ENCODE assay signal across 29 cellular contexts in the genomic region with DNA sequence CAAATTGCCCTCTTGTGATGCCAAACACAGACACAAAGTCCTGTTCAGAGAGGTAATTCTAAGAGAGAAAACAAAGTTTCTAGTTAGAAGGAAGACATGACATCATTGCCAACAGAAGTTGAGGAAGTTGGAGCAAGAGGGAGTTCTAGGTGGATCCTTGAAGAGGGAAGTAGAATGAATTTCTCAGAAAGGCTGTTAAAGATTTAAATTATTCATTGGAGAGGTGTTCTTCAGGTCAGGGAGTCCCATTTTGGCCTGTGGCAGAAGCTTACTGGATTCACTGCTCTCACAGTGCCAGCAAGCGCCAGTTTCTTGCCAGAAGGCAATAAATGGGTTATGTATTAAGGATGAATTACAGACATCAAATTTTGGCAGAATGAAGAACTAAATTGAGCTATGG. TPM values are rescaled to one million over a fixed set of nuclear protein-coding genes. Genes with fewer than 3 reads are reported as not detected.
DNase-seq lines count a peak whose midpoint lies in the region; ATAC-seq and TF ChIP-seq lines count a peak whose summit lies in the region.
"Had no signal": no experiment of that assay in that cellular context is flagged by ENCODE, and none has a peak within 500 bp of the region (broad histone marks: within the 10 kb centered on the region; RNA-seq: fewer than 3 reads in every experiment).

No MANE protein-coding gene starts in this region.

- H3K27ac ChIP-seq in SJSA1 (no peak overlapping the region), upper lobe of right lung (peak overlapping the region; percentile 13)
- H3K27ac ChIP-seq in CD4-positive, alpha-beta memory T cell (ENCODE audit: low read depth, low read length), result no peak overlapping the region
- H3K27ac ChIP-seq: gastrocnemius medialis, hepatocyte, psoas muscle, RWPE1, testis, uterus had no signal

- DNase-seq in activated T-cell treated with anti-CD3 and anti-CD28 coated beads, Interleukin-2, amount 50 U/mL, for 72 hours, result no peak
- DNase-seq in activated T-cell treated with anti-CD3 and anti-CD28 coated beads for 4 hours (no peak), SJSA1 (ENCODE audit: low read depth in 1 of 2, low spot score in 2 of 2) (peak; percentile 70 to 85), upper lobe of right lung (no peak), COLO668 (lab: John Stamatoyannopoulos, UW; ENCODE audit: unreplicated experiment) (no peak)
- no peak for DNase-seq in effector memory CD8-positive, alpha-beta T cell
- no peak for DNase-seq in activated CD4-positive, alpha-beta T cell treated with anti-CD3 and anti-CD28 coated beads, Interleukin-2, amount 50 U/mL, for 1 hour
- DNase-seq in CD4-positive, alpha-beta memory T cell, result no peak
- DNase-seq: activated CD4-positive, alpha-beta T cell treated with anti-CD3 and anti-CD28 coated beads, Interleukin-2, amount 50 U/mL, for 48 hours; activated CD8-positive, alpha-beta memory T cell treated with anti-CD3 and anti-CD28 coated beads, Interleukin-2, amount 50 U/mL, for 48 hours; activated effector memory CD4-positive, alpha-beta T cell treated with Interleukin-2 at 50 U/mL for 16 hours; activated naive CD8-positive, alpha-beta T cell treated with anti-CD3 and anti-CD28 coated beads, Interleukin-2, amount 10 ng/mL, durations not matched to agents 7 days and 5 days; caudate nucleus; gastrocnemius medialis; H9; KG1; naive B cell; NCI-H146; NCI-H2107; NCI-H82; psoas muscle; stimulated activated CD4-positive, alpha-beta T cell treated with anti-CD3 and anti-CD28 coated beads, Interleukin-15, amount 100 ng/mL, for 24 hours; stimulated activated naive CD4-positive, alpha-beta T cell treated with Interleukin-2 at 50 U/mL for 16 hours; testis; uterus had no signal

- POLR2A ChIA-PET in CD4-positive, alpha-beta memory T cell (lab: Charles Lee; ENCODE audit: partially characterized antibody), result no interaction called here

- peak overlapping the region; percentile 32 for H3K27ac Mint-ChIP-seq in activated T-cell treated with anti-CD3 and anti-CD28 coated beads, Interleukin-2, amount 50 U/mL, for 72 hours
- peak overlapping the region; percentile 12 to 46 for H3K27ac Mint-ChIP-seq in effector memory CD8-positive, alpha-beta T cell
- H3K27ac Mint-ChIP-seq in CD4-positive, alpha-beta memory T cell, result peak overlapping the region in 1 of 7 donors; percentile 63
- H3K27ac Mint-ChIP-seq: activated naive CD8-positive, alpha-beta T cell treated with anti-CD3 and anti-CD28 coated beads, Interleukin-2, amount 10 ng/mL, durations not matched to agents 7 days and 5 days had no signal

- H3K4me1 ChIP-seq in SJSA1 (replicated peaks) (peaks cover 19% of the 10 kb centered on the region), upper lobe of right lung (peaks cover 6% of the 10 kb centered on the region)
- no peaks in the 10 kb centered on the region for H3K4me1 ChIP-seq in CD4-positive, alpha-beta memory T cell (ENCODE audit: insufficient read depth, low read length)
- H3K4me1 ChIP-seq: gastrocnemius medialis, psoas muscle, testis, uterus had no signal

- peaks cover 12% of the 10 kb centered on the region for H3K4me1 Mint-ChIP-seq in activated T-cell treated with anti-CD3 and anti-CD28 coated beads, Interleukin-2, amount 50 U/mL, for 72 hours (ENCODE audit: low read depth)
- H3K4me1 Mint-ChIP-seq in effector memory CD8-positive, alpha-beta T cell (ENCODE audit: low read depth in 2 of 2), result peaks cover 0 to 5% of the 10 kb centered on the region in 2 donors
- H3K4me1 Mint-ChIP-seq in CD4-positive, alpha-beta memory T cell, result peaks cover 0 to under 1% (median 0%) of the 10 kb centered on the region in 4 donors
- H3K4me1 Mint-ChIP-seq: activated naive CD8-positive, alpha-beta T cell treated with anti-CD3 and anti-CD28 coated beads, Interleukin-2, amount 10 ng/mL, durations not matched to agents 7 days and 5 days; H9 had no signal

- H3K4me3 ChIP-seq in SJSA1 (no peak overlapping the region), upper lobe of right lung (no peak overlapping the region)
- no peak overlapping the region for H3K4me3 ChIP-seq in CD4-positive, alpha-beta memory T cell (ENCODE audit: low read length in 2 of 2)
- H3K4me3 ChIP-seq: gastrocnemius medialis, hepatocyte, psoas muscle, testis, uterus had no signal

- H3K9me3 ChIP-seq in SJSA1 (replicated peaks) (no peaks in the 10 kb centered on the region), upper lobe of right lung (no peaks in the 10 kb centered on the region)
- no peaks in the 10 kb centered on the region for H3K9me3 ChIP-seq in CD4-positive, alpha-beta memory T cell (ENCODE audit: control insufficient read depth in 1 of 2, low read length in 2 of 2)
- H3K9me3 ChIP-seq: gastrocnemius medialis, psoas muscle, testis, uterus had no signal

- H3K36me3 ChIP-seq in SJSA1 (peaks cover 94% of the 10 kb centered on the region), upper lobe of right lung (peaks cover 86% of the 10 kb centered on the region)
- peaks cover 51% of the 10 kb centered on the region for H3K36me3 ChIP-seq in CD4-positive, alpha-beta memory T cell (ENCODE audit: insufficient read depth, low read length)
- H3K36me3 ChIP-seq: uterus had no signal

- H3K27me3 ChIP-seq in SJSA1 (replicated peaks) (no peaks in the 10 kb centered on the region), upper lobe of right lung (no peaks in the 10 kb centered on the region)
- H3K27me3 ChIP-seq in CD4-positive, alpha-beta memory T cell (ENCODE audit: insufficient read depth, low read length), result no peaks in the 10 kb centered on the region
- H3K27me3 ChIP-seq: gastrocnemius medialis, hepatocyte, testis, uterus had no signal

- peaks cover under 1 to 26% of the 10 kb centered on the region in 2 donors for H3K36me3 Mint-ChIP-seq in activated T-cell treated with anti-CD3 and anti-CD28 coated beads, Interleukin-2, amount 50 U/mL, for 72 hours (ENCODE audit: insufficient read depth in 2 of 2)
- peaks cover 55% of the 10 kb centered on the region for H3K36me3 Mint-ChIP-seq in effector memory CD8-positive, alpha-beta T cell (ENCODE audit: insufficient read depth)
- peaks cover 44 to 72% of the 10 kb centered on the region in 2 donors for H3K36me3 Mint-ChIP-seq in CD4-positive, alpha-beta memory T cell

- intact Hi-C loops in upper lobe of right lung (cut with DNase I), result no loop called here
- intact Hi-C loops in CD4-positive, alpha-beta memory T cell (cut with micrococcal nuclease), result no loop called here

- H3K4me3 Mint-ChIP-seq in activated T-cell treated with anti-CD3 and anti-CD28 coated beads, Interleukin-2, amount 50 U/mL, for 72 hours, result no peak overlapping the region
- no peak overlapping the region for H3K4me3 Mint-ChIP-seq in effector memory CD8-positive, alpha-beta T cell
- no peak overlapping the region for H3K4me3 Mint-ChIP-seq in CD4-positive, alpha-beta memory T cell
- H3K4me3 Mint-ChIP-seq: activated naive CD8-positive, alpha-beta T cell treated with anti-CD3 and anti-CD28 coated beads, Interleukin-2, amount 10 ng/mL, durations not matched to agents 7 days and 5 days; H9; naive B cell had no signal

- no peak for ATAC-seq in activated T-cell treated with anti-CD3 and anti-CD28 coated beads, Interleukin-2, amount 50 U/mL, for 72 hours (replicated peaks in 1 of 2)
- no peak for ATAC-seq in effector memory CD8-positive, alpha-beta T cell (replicated peaks)
- ATAC-seq in upper lobe of right lung, result peak; percentile 58
- ATAC-seq: gastrocnemius medialis, left lobe of liver, psoas muscle, SK-N-SH treated with all-trans-retinoic acid at 6 μM for 48 hours had no signal

- H3K27me3 Mint-ChIP-seq in activated T-cell treated with anti-CD3 and anti-CD28 coated beads, Interleukin-2, amount 50 U/mL, for 72 hours (ENCODE audit: low read depth), result no peaks in the 10 kb centered on the region
- H3K27me3 Mint-ChIP-seq in effector memory CD8-positive, alpha-beta T cell, result no peaks in the 10 kb centered on the region
- H3K27me3 Mint-ChIP-seq in CD4-positive, alpha-beta memory T cell, result no peaks in the 10 kb centered on the region
- H3K27me3 Mint-ChIP-seq: activated naive CD8-positive, alpha-beta T cell treated with anti-CD3 and anti-CD28 coated beads, Interleukin-2, amount 10 ng/mL, durations not matched to agents 7 days and 5 days; naive B cell had no signal

- no peak for TF ChIP-seq CTCF in upper lobe of right lung (IDR thresholded peaks at IDR 0.05)

- H3K9me3 Mint-ChIP-seq in activated T-cell treated with anti-CD3 and anti-CD28 coated beads, Interleukin-2, amount 50 U/mL, for 72 hours, result no peaks in the 10 kb centered on the region
- H3K9me3 Mint-ChIP-seq in effector memory CD8-positive, alpha-beta T cell, result no peaks in the 10 kb centered on the region
- H3K9me3 Mint-ChIP-seq in CD4-positive, alpha-beta memory T cell, result no peaks in the 10 kb centered on the region
- H3K9me3 Mint-ChIP-seq: activated naive CD8-positive, alpha-beta T cell treated with anti-CD3 and anti-CD28 coated beads, Interleukin-2, amount 10 ng/mL, durations not matched to agents 7 days and 5 days; H9; naive B cell had no signal

- CTCF ChIA-PET in CD4-positive, alpha-beta memory T cell (lab: Charles Lee; ENCODE audit: partially characterized antibody), result interaction anchor here (1.0 to 2.0 kb wide), 6 partner anchors 8 to 107 kb away, joined by 3 to 6 read pairs (median 4); a partner anchor contains a TSS

RNA-seq across cellular contexts. Expression of a gene that starts 15.4 kb away (rescaled TPM):
- 10 to 100 TPM; 30.4 to 30.9 TPM for total RNA-seq in activated T-cell treated with anti-CD3 and anti-CD28 coated beads, Interleukin-2, amount 50 U/mL, for 72 hours
- total RNA-seq in SJSA1 (2014; rRNA removed; shearing (Covaris generic)), result 591 and 596 TPM in 2 replicates
- total RNA-seq in upper lobe of right lung, result 24.3 TPM
- total RNA-seq in CD4-positive, alpha-beta memory T cell, result 10 to 100 TPM; 18.9 to 22.2 TPM
- polyA plus RNA-seq in CD4-positive, alpha-beta memory T cell, result 10 to 100 TPM; 23.2 to 32.5 TPM

RNA-seq across cellular contexts. Expression of a gene that starts 20.6 kb away (rescaled TPM):
- 1 to 10 TPM; 4.8 to 5.5 TPM for total RNA-seq in activated T-cell treated with anti-CD3 and anti-CD28 coated beads, Interleukin-2, amount 50 U/mL, for 72 hours
- total RNA-seq in SJSA1 (2014; rRNA removed; shearing (Covaris generic)), result 6.0 and 6.6 TPM in 2 replicates
- 11.3 TPM for total RNA-seq in upper lobe of right lung
- total RNA-seq in CD4-positive, alpha-beta memory T cell, result 10 to 100 TPM; 14.6 to 15.9 TPM
- polyA plus RNA-seq in CD4-positive, alpha-beta memory T cell, result under 1 TPM in 1 of 2 donors, not detected in 1; 0.68 TPM

RNA-seq across cellular contexts. Expression of a gene that starts 25.5 kb away (rescaled TPM):
- 1 to 10 TPM; 4.9 to 6.9 TPM for total RNA-seq in activated T-cell treated with anti-CD3 and anti-CD28 coated beads, Interleukin-2, amount 50 U/mL, for 72 hours
- total RNA-seq in SJSA1 (2014; rRNA removed; shearing (Covaris generic)), result 53.1 and 62.2 TPM in 2 replicates
- total RNA-seq in upper lobe of right lung, result 8.0 TPM
- total RNA-seq in CD4-positive, alpha-beta memory T cell, result 1 to 10 TPM; 3.1 to 4.9 TPM
- polyA plus RNA-seq in CD4-positive, alpha-beta memory T cell, result 10 to 100 TPM in 1 of 2 donors, 1 to 10 TPM in 1; 5.3 to 12.4 TPM

RNA-seq across cellular contexts. Expression of a gene that starts 26.0 kb away (rescaled TPM):
- 10 to 100 TPM; 18.7 TPM for total RNA-seq in activated T-cell treated with anti-CD3 and anti-CD28 coated beads, Interleukin-2, amount 50 U/mL, for 72 hours
- 173 and 193 TPM in 2 replicates for total RNA-seq in SJSA1 (2014; rRNA removed; shearing (Covaris generic))
- total RNA-seq in upper lobe of right lung, result 26.9 TPM
- total RNA-seq in CD4-positive, alpha-beta memory T cell, result 10 to 100 TPM in 1 of 2 experiments, 1 to 10 TPM in 1; 9.9 to 10.9 TPM
- 10 to 100 TPM; 16.3 to 19.1 TPM for polyA plus RNA-seq in CD4-positive, alpha-beta memory T cell

RNA-seq across cellular contexts. Expression of a gene that starts 31.1 kb away (rescaled TPM):
- total RNA-seq in activated T-cell treated with anti-CD3 and anti-CD28 coated beads, Interleukin-2, amount 50 U/mL, for 72 hours, result 10 to 100 TPM; 11.1 to 14.7 TPM
- total RNA-seq in SJSA1 (2014; rRNA removed; shearing (Covaris generic)), result 12.9 and 21.9 TPM in 2 replicates
- 2.0 TPM for total RNA-seq in upper lobe of right lung
- 1 to 10 TPM in 1 of 2 experiments, under 1 TPM in 1; 0.64 to 1.4 TPM for total RNA-seq in CD4-positive, alpha-beta memory T cell
- under 1 TPM; 0.55 to 0.93 TPM for polyA plus RNA-seq in CD4-positive, alpha-beta memory T cell
- total RNA-seq: gastrocnemius medialis had no signal

Comparison
In these comparisons a context has a peak if more than half of its experiments do, and no peak if none do; other contexts are left out.
1. DNase-seq: peak in SJSA1 (2 of 2); none in activated T-cell treated with anti-CD3 and anti-CD28 coated beads, Interleukin-2, amount 50 U/mL, for 72 hours (0 of 2), activated T-cell treated with anti-CD3 and anti-CD28 coated beads for 4 hours (single experiment), effector memory CD8-positive, alpha-beta T cell (0 of 3), upper lobe of right lung (single experiment), COLO668 (single experiment), activated CD4-positive, alpha-beta T cell treated with anti-CD3 and anti-CD28 coated beads, Interleukin-2, amount 50 U/mL, for 1 hour (single experiment) and CD4-positive, alpha-beta memory T cell (0 of 5).
2. RNA of a gene that starts 15.4 kb away (total RNA-seq): 591 to 596 TPM in SJSA1; 30.4 to 30.9 TPM in activated T-cell treated with anti-CD3 and anti-CD28 coated beads, Interleukin-2, amount 50 U/mL, for 72 hours, 24.3 TPM in upper lobe of right lung (single experiment) and 18.9 to 22.2 TPM in CD4-positive, alpha-beta memory T cell; every median in the first group is over 10 times any median in the second.